In the genomic region with DNA sequence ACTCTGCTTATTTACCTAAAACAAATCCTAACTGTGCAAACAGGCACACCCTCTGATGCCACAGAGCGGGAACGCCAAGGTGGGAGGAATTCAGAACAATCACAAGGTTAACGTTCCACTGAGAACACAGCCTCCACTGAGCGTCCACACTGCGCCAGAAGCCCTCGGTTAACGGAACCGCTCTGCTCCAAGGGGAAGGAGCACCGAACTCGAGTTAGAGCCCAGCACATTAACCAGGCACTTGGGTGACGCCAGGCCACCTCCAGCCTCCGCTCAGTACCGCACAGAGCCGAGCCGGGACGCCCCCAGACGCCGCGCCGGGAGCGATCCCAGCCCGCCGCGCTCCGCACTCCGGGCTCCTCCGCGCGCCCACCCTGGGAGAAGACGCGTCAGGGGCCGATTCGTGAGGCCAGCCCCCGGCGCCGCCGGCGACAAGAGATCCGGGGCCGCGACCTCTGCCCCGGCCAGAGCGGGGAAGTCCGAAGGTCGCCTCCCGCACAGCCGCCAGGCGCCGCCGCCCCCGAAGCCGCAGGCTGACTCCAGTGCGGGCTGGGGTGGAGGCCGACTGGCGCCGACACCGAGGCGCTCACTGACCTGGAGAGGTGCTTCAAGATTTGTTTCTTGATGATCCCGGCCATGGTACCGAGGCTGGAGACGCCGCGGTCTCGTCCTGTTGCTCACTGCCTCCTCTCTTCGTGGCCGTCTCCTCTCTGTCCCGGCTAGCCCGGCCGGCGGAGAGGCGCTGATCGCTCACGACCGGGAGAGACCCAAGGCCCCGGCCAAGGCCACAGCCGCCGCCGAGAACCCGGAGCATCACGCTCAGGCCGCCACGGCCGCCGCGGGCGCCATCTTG, we compare ENCODE assay signal across 1 cellular context.
A peak's percentile ranks its signal among the peaks of the same experiment; 100 is the strongest.
TF ChIP-seq lines count a peak whose summit lies in the region.

No MANE protein-coding gene starts in this region.

TF ChIP-seq in HepG2, 621 proteins besides CTCF, POLR2A, EP300 and RAD21 (continued from another document and continues in another):
- TF ChIP-seq ZNF598 (CRISPR knock-in tag; IDR thresholded peaks at IDR 0.05; ENCODE audit: borderline replicate concordance) (peak; percentile 82; the same call in 1 of the 2 replicates), NRL (CRISPR knock-in tag; IDR thresholded peaks at IDR 0.05; ENCODE audit: borderline replicate concordance) (peak; percentile 31; the same call in 1 of the 2 replicates), ZNF83 (CRISPR knock-in tag; IDR thresholded peaks at IDR 0.05; ENCODE audit: borderline replicate concordance) (0 out of 2 replicates have a peak, but pooled peaks have one; percentile 21), NCOA2 (CRISPR knock-in tag; IDR thresholded peaks at IDR 0.05) (no peak), MAF1 (CRISPR knock-in tag; IDR thresholded peaks at IDR 0.05; ENCODE audit: borderline replicate concordance) (no peak), AGO1 (IDR thresholded peaks at IDR 0.05; ENCODE audit: low read depth, low read length, poor library complexity, severe bottlenecking) (peak; percentile 57), REPIN1 (CRISPR knock-in tag; IDR thresholded peaks at IDR 0.05; ENCODE audit: borderline replicate concordance, low read depth) (no peak), ZNF782 (CRISPR knock-in tag; IDR thresholded peaks at IDR 0.05; ENCODE audit: borderline replicate concordance) (no peak), ZNF446 (CRISPR knock-in tag; IDR thresholded peaks at IDR 0.05) (no peak), ZNF296 (CRISPR knock-in tag; conservative IDR thresholded peaks at IDR 0.05) (0 out of 2 replicates have a peak, but pooled peaks have one; percentile 14), AKAP8 (CRISPR knock-in tag; IDR thresholded peaks at IDR 0.05) (no peak; the same call in 1 of the 2 replicates), PRPF4 (IDR thresholded peaks at IDR 0.05; ENCODE audit: low read depth, low read length, poor library complexity, severe bottlenecking) (no peak), FLYWCH1 (CRISPR knock-in tag; IDR thresholded peaks at IDR 0.05) (no peak), ELF1 (CRISPR knock-in tag; IDR thresholded peaks at IDR 0.05) (no peak), FOSL2 (CRISPR knock-in tag; IDR thresholded peaks at IDR 0.05) (peak; percentile 45; the same call in 1 of the 2 replicates), SIX1 (CRISPR knock-in tag; IDR thresholded peaks at IDR 0.05; ENCODE audit: borderline replicate concordance) (no peak), EHMT2 (IDR thresholded peaks at IDR 0.05; ENCODE audit: borderline replicate concordance, low read depth, low read length) (no peak), SMAD3 (CRISPR knock-in tag; IDR thresholded peaks at IDR 0.05) (0 out of 2 replicates have a peak, but pooled peaks have one; percentile 0), NFKB2 (CRISPR knock-in tag; IDR thresholded peaks at IDR 0.05; ENCODE audit: borderline replicate concordance) (0 out of 2 replicates have a peak, but pooled peaks have one; percentile 28), RNF219 (CRISPR knock-in tag; IDR thresholded peaks at IDR 0.05) (no peak), PREB (CRISPR knock-in tag; IDR thresholded peaks at IDR 0.05) (no peak), RFX5 (IDR thresholded peaks at IDR 0.05; ENCODE audit: low read depth, low read length) (no peak), TBL1XR1 (IDR thresholded peaks at IDR 0.05; ENCODE audit: borderline replicate concordance, low read length, partially characterized antibody) (no peak), SNAPC5 (CRISPR knock-in tag; IDR thresholded peaks at IDR 0.05; ENCODE audit: borderline replicate concordance) (no peak), RNF2 (conservative IDR thresholded peaks at IDR 0.05; ENCODE audit: low read depth) (no peak), SMARCC2 (IDR thresholded peaks at IDR 0.05) (no peak), TFE3 (CRISPR knock-in tag; IDR thresholded peaks at IDR 0.05) (peak; percentile 34; the same call in 1 of the 2 replicates), MAFG (CRISPR knock-in tag; IDR thresholded peaks at IDR 0.05) (no peak), CEBPG (CRISPR knock-in tag; IDR thresholded peaks at IDR 0.05) (no peak), MLX (CRISPR knock-in tag; IDR thresholded peaks at IDR 0.05) (no peak), ZNF850 (CRISPR knock-in tag; conservative IDR thresholded peaks at IDR 0.05) (no peak), HNRNPL (IDR thresholded peaks at IDR 0.05; ENCODE audit: low read depth, low read length) (no peak), JUN (CRISPR knock-in tag; IDR thresholded peaks at IDR 0.05) (no peak), ZEB1 (IDR thresholded peaks at IDR 0.05; ENCODE audit: insufficient replicate concordance, low read depth) (peak; percentile 50), DMAP1 (CRISPR knock-in tag; IDR thresholded peaks at IDR 0.05) (peak; percentile 47), ZSCAN21 (CRISPR knock-in tag; IDR thresholded peaks at IDR 0.05; ENCODE audit: borderline replicate concordance) (no peak), ZNF280D (CRISPR knock-in tag; IDR thresholded peaks at IDR 0.05) (no peak), ZNF768 (CRISPR knock-in tag; IDR thresholded peaks at IDR 0.05) (0 out of 2 replicates have a peak, but pooled peaks have one; percentile 24), PPARG (CRISPR knock-in tag; conservative IDR thresholded peaks at IDR 0.05) (no peak; the same call in 1 of the 2 replicates), ZFP90 (CRISPR knock-in tag; IDR thresholded peaks at IDR 0.05; ENCODE audit: borderline replicate concordance) (no peak), ZNF350 (CRISPR knock-in tag; IDR thresholded peaks at IDR 0.05; ENCODE audit: borderline replicate concordance, low read depth) (no peak), ZNF556 (CRISPR knock-in tag; IDR thresholded peaks at IDR 0.05; ENCODE audit: borderline replicate concordance) (peak; percentile 48; the same call in 1 of the 2 replicates), TRIM24 (CRISPR knock-in tag; IDR thresholded peaks at IDR 0.05) (no peak), FOSL1 (CRISPR knock-in tag; IDR thresholded peaks at IDR 0.05; ENCODE audit: borderline replicate concordance) (no peak), SKIL (CRISPR knock-in tag; IDR thresholded peaks at IDR 0.05; ENCODE audit: borderline replicate concordance) (peak; percentile 40; the same call in 1 of the 2 replicates), MZF1 (CRISPR knock-in tag; IDR thresholded peaks at IDR 0.05; ENCODE audit: borderline replicate concordance) (no peak), ZNF441 (CRISPR knock-in tag; IDR thresholded peaks at IDR 0.05; ENCODE audit: borderline replicate concordance) (peak; percentile 22; the same call in 1 of the 2 replicates), ZNF317 (CRISPR knock-in tag; IDR thresholded peaks at IDR 0.05) (no peak), HOXA3 (CRISPR knock-in tag; IDR thresholded peaks at IDR 0.05) (no peak; the same call in 1 of the 2 replicates), ZFYVE20 (CRISPR knock-in tag; IDR thresholded peaks at IDR 0.05; ENCODE audit: borderline replicate concordance, low read depth) (no peak)
- TF ChIP-seq, protein P1, sequence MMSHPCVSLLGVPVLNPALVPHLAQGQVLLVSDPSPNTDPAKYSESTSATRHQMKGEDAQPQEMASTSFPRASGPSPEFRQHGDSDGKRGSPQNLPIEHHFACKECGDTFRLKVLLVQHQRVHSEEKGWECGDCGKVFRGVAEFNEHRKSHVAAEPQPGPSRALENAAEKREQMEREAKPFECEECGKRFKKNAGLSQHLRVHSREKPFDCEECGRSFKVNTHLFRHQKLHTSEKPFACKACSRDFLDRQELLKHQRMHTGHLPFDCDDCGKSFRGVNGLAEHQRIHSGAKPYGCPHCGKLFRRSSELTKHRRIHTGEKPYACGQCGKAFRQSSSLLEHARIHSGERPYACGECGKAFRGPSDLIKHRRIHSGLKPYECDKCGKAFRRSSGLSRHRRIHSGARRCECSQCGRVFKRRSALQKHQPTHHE (CRISPR knock-in tag; IDR thresholded peaks at IDR 0.05; ENCODE audit: borderline replicate concordance) = no peak; the same call in 1 of the 2 replicates
- TF ChIP-seq, protein P2, sequence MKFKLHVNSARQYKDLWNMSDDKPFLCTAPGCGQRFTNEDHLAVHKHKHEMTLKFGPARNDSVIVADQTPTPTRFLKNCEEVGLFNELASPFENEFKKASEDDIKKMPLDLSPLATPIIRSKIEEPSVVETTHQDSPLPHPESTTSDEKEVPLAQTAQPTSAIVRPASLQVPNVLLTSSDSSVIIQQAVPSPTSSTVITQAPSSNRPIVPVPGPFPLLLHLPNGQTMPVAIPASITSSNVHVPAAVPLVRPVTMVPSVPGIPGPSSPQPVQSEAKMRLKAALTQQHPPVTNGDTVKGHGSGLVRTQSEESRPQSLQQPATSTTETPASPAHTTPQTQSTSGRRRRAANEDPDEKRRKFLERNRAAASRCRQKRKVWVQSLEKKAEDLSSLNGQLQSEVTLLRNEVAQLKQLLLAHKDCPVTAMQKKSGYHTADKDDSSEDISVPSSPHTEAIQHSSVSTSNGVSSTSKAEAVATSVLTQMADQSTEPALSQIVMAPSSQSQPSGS (CRISPR knock-in tag; IDR thresholded peaks at IDR 0.05) = no peak
